In genomic region chr18:33839452-33840225, GRCh38 we compare ENCODE assay signal across 8 cellular contexts.
DNase-seq lines count a peak whose midpoint lies in the region; ATAC-seq, FAIRE-seq and TF ChIP-seq lines count a peak whose summit lies in the region.

No MANE protein-coding gene starts in this region.

- H3K27ac ChIP-seq in stomach, result no peak overlapping the region

- H3K27ac Mint-ChIP-seq in activated T-helper 1 cell treated with anti-CD3 and anti-CD28 coated beads, Interleukin-12 subunit alpha, Interleukin-12 subunit beta, Interleukin-2, Interleukin-4 antibody, amounts not matched to agents 30 ng/mL and 10 ng/mL and 1 ng/mL, durations not matched to agents 14 hours and 24 hours and 36 hours, result no peak overlapping the region

- WGBS in stomach, 5 donors, result 9 to 11% (median 10%) methylated on average over 6 of the region's 6 CpGs

- FAIRE-seq in D721Med (lab: Jason Lieb, UNC), result peak; percentile 97

- ATAC-seq in GM21723 (IDR thresholded peaks at IDR 0.05; ENCODE audit: unreplicated experiment), result peak; percentile 85

- TF ChIP-seq EP300 in stomach (IDR thresholded peaks at IDR 0.05), result no peak

- DNase-seq in D721Med (ENCODE audit: insufficient read length, low spot score) (no peak), MV-4-11 (lab: John Stamatoyannopoulos, UW) (peak; percentile 37), SKM-1 treated with dmso at 0.1 percent for 144 hours (lab: John Stamatoyannopoulos, UW; ENCODE audit: unreplicated experiment) (peak; percentile 59), globus pallidus (ENCODE audit: low spot score) (peak; percentile 41), stomach (no peak)
- DNase-seq in activated T-helper 1 cell treated with anti-CD3 and anti-CD28 coated beads, Interleukin-12 subunit alpha, Interleukin-12 subunit beta, Interleukin-2, Interleukin-4 antibody, amounts not matched to agents 30 ng/mL and 10 ng/mL and 1 ng/mL, durations not matched to agents 14 hours and 24 hours and 36 hours (ENCODE audit: low spot score), result no peak
- no peak for DNase-seq in stimulated activated CD8-positive, alpha-beta memory T cell treated with anti-CD3 and anti-CD28 coated beads, Interleukin-4, amount 100 ng/mL, for 48 hours

- no peak overlapping the region for H3K4me3 Mint-ChIP-seq in activated T-helper 1 cell treated with anti-CD3 and anti-CD28 coated beads, Interleukin-12 subunit alpha, Interleukin-12 subunit beta, Interleukin-2, Interleukin-4 antibody, amounts not matched to agents 30 ng/mL and 10 ng/mL and 1 ng/mL, durations not matched to agents 14 hours and 24 hours and 36 hours

- peaks cover 4 to 13% (median 9%) of the 10 kb centered on the region in 4 donors for H3K4me1 ChIP-seq in stomach

- peak; percentile 86 for TF ChIP-seq CTCF in D721Med (IDR thresholded peaks at IDR 0.05; ENCODE audit: insufficient read depth, missing control alignments)
- peak in 5 of 7 experiments; percentile 25 to 62 (median 54) for TF ChIP-seq CTCF in stomach (IDR thresholded peaks at IDR 0.05)

- no peaks in the 10 kb centered on the region for H3K27me3 ChIP-seq in stomach

- intact Hi-C loops in stomach (cut with DNase I; ENCODE audit: low total_unique reads), result no loop called here
- intact Hi-C loops in activated T-helper 1 cell treated with anti-CD3 and anti-CD28 coated beads, Interleukin-12 subunit alpha, Interleukin-12 subunit beta, Interleukin-2, Interleukin-4 antibody, amounts not matched to agents 30 ng/mL and 10 ng/mL and 1 ng/mL, durations not matched to agents 14 hours and 24 hours and 36 hours (cut with micrococcal nuclease), result no loop called here

- no peak for TF ChIP-seq POLR2A in stomach (IDR thresholded peaks at IDR 0.05)

- H3K27me3 Mint-ChIP-seq in activated T-helper 1 cell treated with anti-CD3 and anti-CD28 coated beads, Interleukin-12 subunit alpha, Interleukin-12 subunit beta, Interleukin-2, Interleukin-4 antibody, amounts not matched to agents 30 ng/mL and 10 ng/mL and 1 ng/mL, durations not matched to agents 14 hours and 24 hours and 36 hours (ENCODE audit: insufficient read depth), result no peaks in the 10 kb centered on the region

- H3K36me3 ChIP-seq in stomach, result no peaks in the 10 kb centered on the region

- H3K4me1 Mint-ChIP-seq in activated T-helper 1 cell treated with anti-CD3 and anti-CD28 coated beads, Interleukin-12 subunit alpha, Interleukin-12 subunit beta, Interleukin-2, Interleukin-4 antibody, amounts not matched to agents 30 ng/mL and 10 ng/mL and 1 ng/mL, durations not matched to agents 14 hours and 24 hours and 36 hours (ENCODE audit: low read depth), result no peaks in the 10 kb centered on the region

- no peaks in the 10 kb centered on the region for H3K9me3 ChIP-seq in stomach

- no peaks in the 10 kb centered on the region for H3K36me3 Mint-ChIP-seq in activated T-helper 1 cell treated with anti-CD3 and anti-CD28 coated beads, Interleukin-12 subunit alpha, Interleukin-12 subunit beta, Interleukin-2, Interleukin-4 antibody, amounts not matched to agents 30 ng/mL and 10 ng/mL and 1 ng/mL, durations not matched to agents 14 hours and 24 hours and 36 hours (ENCODE audit: low read depth)

- H3K9me3 Mint-ChIP-seq in activated T-helper 1 cell treated with anti-CD3 and anti-CD28 coated beads, Interleukin-12 subunit alpha, Interleukin-12 subunit beta, Interleukin-2, Interleukin-4 antibody, amounts not matched to agents 30 ng/mL and 10 ng/mL and 1 ng/mL, durations not matched to agents 14 hours and 24 hours and 36 hours, result no peaks in the 10 kb centered on the region

- no peak overlapping the region for H3K4me3 ChIP-seq in stomach

Comparison
In these comparisons a context has a peak if more than half of its experiments do, and no peak if none do; other contexts are left out.
1. DNase-seq: peak in MV-4-11 (single experiment), SKM-1 treated with dmso at 0.1 percent for 144 hours (single experiment) and globus pallidus (single experiment); none in D721Med (single experiment), stomach (single experiment), activated T-helper 1 cell treated with anti-CD3 and anti-CD28 coated beads, Interleukin-12 subunit alpha, Interleukin-12 subunit beta, Interleukin-2, Interleukin-4 antibody, amounts not matched to agents 30 ng/mL and 10 ng/mL and 1 ng/mL, durations not matched to agents 14 hours and 24 hours and 36 hours (single experiment) and stimulated activated CD8-positive, alpha-beta memory T cell treated with anti-CD3 and anti-CD28 coated beads, Interleukin-4, amount 100 ng/mL, for 48 hours (single experiment).